Comparison of ENCODE assay signal across 8 cellular contexts in genomic region chr18:76490701-76491171, GRCh38. TPM values are rescaled to one million over a fixed set of nuclear protein-coding genes. Genes with fewer than 3 reads are reported as not detected.
DNase-seq lines count a peak whose midpoint lies in the region; ATAC-seq, FAIRE-seq and TF ChIP-seq lines count a peak whose summit lies in the region.

No MANE protein-coding gene starts in this region.

- H3K27ac Mint-ChIP-seq in type B pancreatic cell, result peak overlapping the region; percentile 95

- H4K20me1 ChIP-seq in BLaER1 treated with 17β-estradiol and CSF1 and Interleukin-3, amounts not matched to agents 10 nM and 100 nM, result peaks cover 37 to 63% (median 52%) of the 10 kb centered on the region in 11 experiments; a peak in 21 of 22 replicates

- H3K27me3 ChIP-seq in BLaER1 treated with 17β-estradiol and CSF1 and Interleukin-3, amounts not matched to agents 10 nM and 100 nM, result no peaks in the 10 kb centered on the region
- H3K27me3 ChIP-seq in WERI-Rb-1 (ENCODE audit: insufficient read depth, low read depth, severe bottlenecking), result no peaks in the 10 kb centered on the region

- intact Hi-C loops in mucosa of descending colon (cut with DNase I, micrococcal nuclease), result no loop called here

- H3K9me3 Mint-ChIP-seq in type B pancreatic cell, result no peaks in the 10 kb centered on the region

- no peak for TF ChIP-seq CTCF in WERI-Rb-1 (IDR thresholded peaks at IDR 0.05; ENCODE audit: low read depth, low read length)
- TF ChIP-seq CTCF in mucosa of descending colon (IDR thresholded peaks at IDR 0.05), result no peak
- TF ChIP-seq CTCF in type B pancreatic cell (conservative IDR thresholded peaks at IDR 0.05), result no peak

- H3K9ac ChIP-seq in BLaER1 treated with 17β-estradiol and CSF1 and Interleukin-3, amounts not matched to agents 10 nM and 100 nM, result peak overlapping the region; percentile 74 to 86 (median 85)

- H3K4me3 ChIP-seq in BLaER1 treated with 17β-estradiol and CSF1 and Interleukin-3, amounts not matched to agents 10 nM and 100 nM, result peak overlapping the region; percentile 61 to 83 (median 75)
- H3K4me3 ChIP-seq in WERI-Rb-1 (ENCODE audit: low read depth, low read length) (peak overlapping the region; percentile 67), mucosa of descending colon (peak overlapping the region; percentile 54)

- H3K9me3 ChIP-seq in BLaER1 treated with 17β-estradiol and CSF1 and Interleukin-3, amounts not matched to agents 10 nM and 100 nM (replicated peaks in 1 of 11), result no peaks in the 10 kb centered on the region
- H3K9me3 ChIP-seq in WERI-Rb-1 (ENCODE audit: severe bottlenecking), result no peaks in the 10 kb centered on the region
- no peaks in the 10 kb centered on the region for H3K9me3 ChIP-seq in mucosa of descending colon

- H3K27ac ChIP-seq in BLaER1 treated with 17β-estradiol and CSF1 and Interleukin-3, amounts not matched to agents 10 nM and 100 nM, result peak overlapping the region; percentile 58 to 80 (median 74)
- H3K27ac ChIP-seq in WERI-Rb-1, result peak overlapping the region; percentile 69

- H3K4me1 Mint-ChIP-seq in type B pancreatic cell (ENCODE audit: unreplicated experiment), result peaks cover 46% of the 10 kb centered on the region

- H3K36me3 Mint-ChIP-seq in type B pancreatic cell, result no peaks in the 10 kb centered on the region

- peak; percentile 57 for DNase-seq in WERI-Rb-1
- peak; percentile 59 for DNase-seq in effector CD8-positive, alpha-beta T cell (lab: John Stamatoyannopoulos, UW)
- peak; percentile 77 to 86 (median 83) for DNase-seq in mucosa of descending colon
- no peak for DNase-seq in type B pancreatic cell (ENCODE audit: extremely low spot score, unreplicated experiment)
- no peak for DNase-seq in HTR-8/SVneo (ENCODE audit: insufficient read length, low spot score)

- no peaks in the 10 kb centered on the region for H3K27me3 Mint-ChIP-seq in type B pancreatic cell

- FAIRE-seq in HTR-8/SVneo (lab: Jason Lieb, UNC), result no peak

- ATAC-seq in HG03460 (IDR thresholded peaks at IDR 0.05; ENCODE audit: unreplicated experiment) (peak; percentile 11), mucosa of descending colon (peak; percentile 28), GM19351 (IDR thresholded peaks at IDR 0.05; ENCODE audit: unreplicated experiment) (no peak)

- H3K4me2 ChIP-seq in BLaER1 treated with 17β-estradiol and CSF1 and Interleukin-3, amounts not matched to agents 10 nM and 100 nM, result peak overlapping the region; percentile 92 to 100 (median 96)

- no peaks in the 10 kb centered on the region for H3K36me3 ChIP-seq in BLaER1 treated with 17β-estradiol and CSF1 and Interleukin-3, amounts not matched to agents 10 nM and 100 nM
- H3K36me3 ChIP-seq in WERI-Rb-1, result no peaks in the 10 kb centered on the region
- H3K36me3 ChIP-seq in mucosa of descending colon (ENCODE audit: low read depth), result no peaks in the 10 kb centered on the region

- H3K4me3 Mint-ChIP-seq in type B pancreatic cell, result peak overlapping the region; percentile 96

- peaks cover 50 to 55% (median 53%) of the 10 kb centered on the region in 10 experiments for H3K4me1 ChIP-seq in BLaER1 treated with 17β-estradiol and CSF1 and Interleukin-3, amounts not matched to agents 10 nM and 100 nM
- peaks cover 8% of the 10 kb centered on the region for H3K4me1 ChIP-seq in mucosa of descending colon (ENCODE audit: low read depth)

RNA-seq across cellular contexts. Expression of gene ZNF516, which starts 4.3 kb away (rescaled TPM):
- total RNA-seq in mucosa of descending colon, result 10 to 100 TPM; 22.0 to 47.9 (median 23.2) TPM
- total RNA-seq in type B pancreatic cell (ENCODE audit: low replicate concordance), result 34.1 and 71.2 TPM in 2 replicates

Comparison
In these comparisons a context has a peak if more than half of its experiments do, and no peak if none do; other contexts are left out.
1. DNase-seq: peak in WERI-Rb-1 (single experiment), effector CD8-positive, alpha-beta T cell (single experiment) and mucosa of descending colon (3 of 3); none in type B pancreatic cell (single experiment) and HTR-8/SVneo (single experiment).
2. Peak in every context shown above with its lines, with median percentiles within 50 percentile points of each other: H3K4me3 ChIP-seq.